ENCODE assay signal across 34 cellular contexts in genomic region chr16:87685766-87686165, GRCh38.
"Had no signal": no experiment of that assay in that cellular context is flagged by ENCODE, and none has a peak within 500 bp of the region (broad histone marks: within the 10 kb centered on the region; RNA-seq: fewer than 3 reads in every experiment).

No MANE protein-coding gene starts in this region.

- DNase-seq: Karpas-422, Kasumi-1, MG63, MM.1S, MV-4-11, NCI-H1048, NCI-H1092, NCI-H1092 treated with DMSO at 0.1 percent for 48 hours, NCI-H1105, NCI-H1105 treated with DMSO at 0.1 percent for 48 hours, NCI-H1417, NCI-H1417 treated with DMSO at 0.1 percent for 48 hours, NCI-H1436, NCI-H1436 treated with DMSO at 0.1 percent for 48 hours, NCI-H146, NCI-H1694, NCI-H1694 treated with DMSO at 0.1 percent for 48 hours, NCI-H187, NCI-H187 treated with DMSO at 0.1 percent for 48 hours, NCI-H1930, NCI-H2029, NCI-H2029 treated with DMSO at 0.1 percent for 48 hours, NCI-H2081, NCI-H2081 treated with DMSO at 0.1 percent for 48 hours, NCI-H2107, NCI-H2171, NCI-H2171 treated with DMSO at 0.1 percent for 48 hours, NCI-H2227 treated with DMSO at 0.1 percent for 48 hours, NCI-H226, NCI-H345, NCI-H446, NCI-H446 treated with DMSO at 0.1 percent for 48 hours, NCI-H510A, NCI-H510A treated with DMSO at 0.1 percent for 48 hours had no signal

- H3K27me3 ChIP-seq: MG63 had no signal

- H3K9me3 ChIP-seq: MG63 had no signal

- H3K36me3 ChIP-seq: MG63 had no signal

- H3K4me3 ChIP-seq: MG63 had no signal
